In genomic region chr4:42719257-42719656, GRCh38 we compare ENCODE assay signal across 28 cellular contexts.
"Had no signal": no experiment of that assay in that cellular context is flagged by ENCODE, and none has a peak within 500 bp of the region (broad histone marks: within the 10 kb centered on the region; RNA-seq: fewer than 3 reads in every experiment).

No MANE protein-coding gene starts in this region.

- ATAC-seq: effector memory CD8-positive, alpha-beta T cell; esophagus mucosa; foreskin keratinocyte; gastroesophageal sphincter; heart left ventricle; left colon; left lobe of liver; left ventricle myocardium superior; lower lobe of right lung; mucosa of descending colon; naive thymus-derived CD8-positive, alpha-beta T cell had no signal

- H3K4me2 ChIP-seq: hepatocyte had no signal

- H3K36me3 ChIP-seq: colonic mucosa, esophagus squamous epithelium, gastroesophageal sphincter, heart left ventricle, lower lobe of right lung had no signal

- H2AFZ ChIP-seq: hepatocyte had no signal

- H3K4me3 ChIP-seq: colonic mucosa, esophagus squamous epithelium, gastroesophageal sphincter, heart left ventricle, hepatocyte, lower lobe of right lung, mucosa of descending colon had no signal

- H3K9me3 ChIP-seq: colonic mucosa, esophagus squamous epithelium, gastroesophageal sphincter, heart left ventricle, lower lobe of right lung, mucosa of descending colon had no signal

- H3K4me1 ChIP-seq: colonic mucosa, esophagus squamous epithelium, foreskin keratinocyte, gastroesophageal sphincter, heart left ventricle, lower lobe of right lung had no signal

- DNase-seq: colonic mucosa; cortex of kidney; effector CD8-positive, alpha-beta T cell; effector memory CD8-positive, alpha-beta T cell; endodermal cell; erythroblast; esophagus squamous epithelium; foreskin keratinocyte; heart left ventricle; hypothalamus; immature natural killer cell; islet precursor cell; kidney; kidney glomerular epithelial cell; left colon; left ventricle myocardium superior; lower lobe of right lung; mesenchymal stem cell; mucosa of descending colon; naive B cell; naive thymus-derived CD8-positive, alpha-beta T cell had no signal

- H3K27ac ChIP-seq: colonic mucosa, epithelial cell of prostate, esophagus squamous epithelium, foreskin keratinocyte, gastroesophageal sphincter, heart left ventricle, hepatocyte, lower lobe of right lung had no signal

- H3K27me3 ChIP-seq: colonic mucosa, esophagus squamous epithelium, foreskin keratinocyte, gastroesophageal sphincter, heart left ventricle, hepatocyte had no signal

- FAIRE-seq: endometrium, frontal cortex, kidney had no signal

- H3K79me2 ChIP-seq: hepatocyte had no signal
